Comparison of ENCODE assay signal across 16 cellular contexts in the genomic region with DNA sequence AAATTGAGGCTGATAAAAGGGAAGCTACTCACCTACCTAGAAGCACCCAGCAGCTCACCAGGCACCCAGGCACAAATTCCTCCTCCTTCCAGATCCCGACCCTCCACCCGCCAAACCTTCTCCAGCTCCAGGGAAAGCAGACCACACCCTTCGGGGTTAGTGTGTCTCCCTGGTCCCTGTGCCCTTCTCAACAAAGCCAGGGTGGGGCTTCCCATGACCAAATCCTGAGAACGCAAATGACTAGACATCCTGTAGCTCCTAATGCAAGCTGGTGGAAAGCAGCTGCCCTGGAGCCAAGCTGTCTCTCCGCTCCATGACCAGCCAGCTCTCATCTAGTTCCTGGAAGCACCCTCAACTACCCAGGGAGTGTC. TPM values are rescaled to one million over a fixed set of nuclear protein-coding genes. Genes with fewer than 3 reads are reported as not detected.
A peak's percentile ranks its signal among the peaks of the same experiment; 100 is the strongest.
DNase-seq lines count a peak whose midpoint lies in the region; ATAC-seq and TF ChIP-seq lines count a peak whose summit lies in the region.
"Had no signal": no experiment of that assay in that cellular context is flagged by ENCODE, and none has a peak within 500 bp of the region (broad histone marks: within the 10 kb centered on the region; RNA-seq: fewer than 3 reads in every experiment).

No MANE protein-coding gene starts in this region.

- H3K27me3 ChIP-seq in PC-3 (ENCODE audit: low read length) (0 out of 2 replicates have a peak, but pooled peaks cover 5% of the 10 kb centered on the region), left ventricle myocardium inferior (ENCODE audit: low read depth) (peaks cover 74% of the 10 kb centered on the region), neural progenitor cell (peaks cover 100% of the 10 kb centered on the region), colonic mucosa (peaks cover 53% of the 10 kb centered on the region)

- H3K79me2 ChIP-seq in PC-3 (ENCODE audit: low read length), result no peaks in the 10 kb centered on the region
- no peaks in the 10 kb centered on the region for H3K79me2 ChIP-seq in neural progenitor cell (ENCODE audit: low read depth)

- TF ChIP-seq CTCF in PC-3 (conservative IDR thresholded peaks at IDR 0.05; ENCODE audit: low read depth, low read length) (no peak), left ventricle myocardium inferior (IDR thresholded peaks at IDR 0.05; ENCODE audit: borderline replicate concordance) (no peak), neural progenitor cell (IDR thresholded peaks at IDR 0.05) (no peak), colonic mucosa (IDR thresholded peaks at IDR 0.05) (no peak)

- peak overlapping the region; percentile 63 for H3K4me3 Mint-ChIP-seq in neural progenitor cell
- H3K4me3 Mint-ChIP-seq: T-helper 17 cell had no signal

- peak; percentile 22 for DNase-seq in HEK293T (ENCODE audit: extremely low spot score)
- peak; percentile 67 for DNase-seq in PC-3
- DNase-seq in left ventricle myocardium inferior, result peak; percentile 24
- no peak for DNase-seq in neural progenitor cell (ENCODE audit: low spot score)
- no peak for DNase-seq in activated CD4-positive, alpha-beta T cell treated with anti-CD3 and anti-CD28 coated beads, Interleukin-2, amount 50 U/mL, for 1 hour
- DNase-seq in colonic mucosa, result no peak
- DNase-seq: activated naive CD4-positive, alpha-beta T cell treated with anti-CD3 and anti-CD28 coated beads, Interleukin-2, amount 50 U/mL, for 16 hours; C1 segment of cervical spinal cord; DMS153; immature natural killer cell; mesenchymal stem cell; NCI-H187; NCI-H82; T-helper 17 cell had no signal

- H3K4me3 ChIP-seq in PC-3 (ENCODE audit: low read length) (peak overlapping the region; percentile 75), left ventricle myocardium inferior (peak overlapping the region; percentile 73), neural progenitor cell (peak overlapping the region; percentile 27), colonic mucosa (no peak overlapping the region)
- H3K4me3 ChIP-seq: thoracic aorta had no signal

- no peaks in the 10 kb centered on the region for H3K36me3 ChIP-seq in PC-3 (ENCODE audit: low read depth, low read length)
- peaks cover 23% of the 10 kb centered on the region for H3K36me3 ChIP-seq in left ventricle myocardium inferior
- no peaks in the 10 kb centered on the region for H3K36me3 ChIP-seq in neural progenitor cell
- no peaks in the 10 kb centered on the region for H3K36me3 ChIP-seq in colonic mucosa
- H3K36me3 ChIP-seq: thoracic aorta had no signal

- H3K4me1 ChIP-seq in PC-3 (ENCODE audit: insufficient read depth, low read length), result peaks cover 20% of the 10 kb centered on the region; the same call in 1 of the 2 replicates
- H3K4me1 ChIP-seq in left ventricle myocardium inferior, result peaks cover 81% of the 10 kb centered on the region
- peaks cover 4% of the 10 kb centered on the region for H3K4me1 ChIP-seq in neural progenitor cell
- peaks cover 8% of the 10 kb centered on the region for H3K4me1 ChIP-seq in colonic mucosa

- POLR2A ChIA-PET in HEK293T (lab: Yijun Ruan, JAX), result no interaction called here
- POLR2A ChIA-PET in PC-3 (lab: Charles Lee; ENCODE audit: unreplicated experiment), result no interaction called here

- H3K4me2 ChIP-seq in PC-3 (ENCODE audit: low read length), result peak overlapping the region; percentile 88
- peak overlapping the region; percentile 62 for H3K4me2 ChIP-seq in neural progenitor cell

- H3K9ac ChIP-seq in PC-3 (ENCODE audit: low read length) (peak overlapping the region; percentile 58), neural progenitor cell (no peak overlapping the region), colonic mucosa (ENCODE audit: low read depth in 2 of 2, low read length in 2 of 2) (no peak overlapping the region)

- peaks cover 62% of the 10 kb centered on the region for H3K27me3 Mint-ChIP-seq in neural progenitor cell (ENCODE audit: insufficient read depth, low read depth)

- no peak overlapping the region for H3K27ac Mint-ChIP-seq in neural progenitor cell
- H3K27ac Mint-ChIP-seq: immature natural killer cell, T-helper 17 cell had no signal

- H3K9me3 ChIP-seq in PC-3 (ENCODE audit: low read length) (no peaks in the 10 kb centered on the region), left ventricle myocardium inferior (replicated peaks) (no peaks in the 10 kb centered on the region), neural progenitor cell (ENCODE audit: low read depth) (no peaks in the 10 kb centered on the region), colonic mucosa (no peaks in the 10 kb centered on the region)
- H3K9me3 ChIP-seq: thoracic aorta had no signal

- ATAC-seq in PC-3, result peak; percentile 88
- no peak for ATAC-seq in HG02588 (IDR thresholded peaks at IDR 0.05; ENCODE audit: unreplicated experiment)
- ATAC-seq: T-helper 17 cell had no signal

- no peaks in the 10 kb centered on the region for H3K36me3 Mint-ChIP-seq in neural progenitor cell

- H3K9me3 Mint-ChIP-seq in neural progenitor cell, result peaks cover 5% of the 10 kb centered on the region

- CTCF ChIA-PET in HEK293T (lab: Yijun Ruan, JAX), result no interaction called here
- CTCF ChIA-PET in PC-3 (lab: Charles Lee), result no interaction called here

- peaks cover 7% of the 10 kb centered on the region for H3K4me1 Mint-ChIP-seq in neural progenitor cell
- H3K4me1 Mint-ChIP-seq: T-helper 17 cell had no signal

- H3K27ac ChIP-seq in PC-3 (ENCODE audit: low read length) (peak overlapping the region; percentile 64), left ventricle myocardium inferior (replicated peaks) (peak overlapping the region; percentile 92), neural progenitor cell (no peak overlapping the region), colonic mucosa (no peak overlapping the region)
- H3K27ac ChIP-seq: thoracic aorta had no signal

- no peaks in the 10 kb centered on the region for H3K9me2 ChIP-seq in PC-3 (replicated peaks; ENCODE audit: low read length)

- H4K20me1 ChIP-seq in PC-3 (ENCODE audit: low read length), result no peaks in the 10 kb centered on the region
- H4K20me1 ChIP-seq in neural progenitor cell (ENCODE audit: low read depth), result peaks cover 67% of the 10 kb centered on the region

- BruUV-seq in PC-3 (replicated peaks; lab: Mats Ljungman, UMichigan), result no TSS peak

- intact Hi-C loops in PC-3 (cut with micrococcal nuclease), result loop anchor here (10.0 kb wide), 1 partner anchor 55 kb away; no protein-coding TSS in a partner anchor
- intact Hi-C loops in left ventricle myocardium inferior (cut with micrococcal nuclease), result no loop called here
- intact Hi-C loops in colonic mucosa (cut with DNase I), result no loop called here

- H2AFZ ChIP-seq in PC-3 (ENCODE audit: low read length) (peak overlapping the region; percentile 96), neural progenitor cell (replicated peaks) (no peak overlapping the region)

- H3F3A ChIP-seq in PC-3 (ENCODE audit: low read length, unreplicated experiment) (no peaks in the 10 kb centered on the region), neural progenitor cell (ENCODE audit: low read depth) (peaks cover 4% of the 10 kb centered on the region)

TF ChIP-seq in HEK293T, 16 proteins besides CTCF, POLR2A, EP300 and RAD21:
- no peak for TF ChIP-seq HDGF (IDR thresholded peaks at IDR 0.05; ENCODE audit: borderline replicate concordance)
- TF ChIP-seq CTBP1 (IDR thresholded peaks at IDR 0.05; ENCODE audit: borderline replicate concordance), result no peak
- TF ChIP-seq, protein P1, sequence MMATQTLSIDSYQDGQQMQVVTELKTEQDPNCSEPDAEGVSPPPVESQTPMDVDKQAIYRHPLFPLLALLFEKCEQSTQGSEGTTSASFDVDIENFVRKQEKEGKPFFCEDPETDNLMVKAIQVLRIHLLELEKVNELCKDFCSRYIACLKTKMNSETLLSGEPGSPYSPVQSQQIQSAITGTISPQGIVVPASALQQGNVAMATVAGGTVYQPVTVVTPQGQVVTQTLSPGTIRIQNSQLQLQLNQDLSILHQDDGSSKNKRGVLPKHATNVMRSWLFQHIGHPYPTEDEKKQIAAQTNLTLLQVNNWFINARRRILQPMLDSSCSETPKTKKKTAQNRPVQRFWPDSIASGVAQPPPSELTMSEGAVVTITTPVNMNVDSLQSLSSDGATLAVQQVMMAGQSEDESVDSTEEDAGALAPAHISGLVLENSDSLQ (IDR thresholded peaks at IDR 0.05), result no peak
- TF ChIP-seq ELF4 (IDR thresholded peaks at IDR 0.05), result no peak
- no peak for TF ChIP-seq FOXA1 (IDR thresholded peaks at IDR 0.05)
- no peak for TF ChIP-seq NFRKB (IDR thresholded peaks at IDR 0.05)
- TF ChIP-seq SUZ12 (IDR thresholded peaks at IDR 0.05), result no peak
- TF ChIP-seq SP1 (IDR thresholded peaks at IDR 0.05), result no peak
- no peak for TF ChIP-seq FOXM1 (IDR thresholded peaks at IDR 0.05; ENCODE audit: borderline replicate concordance)
- no peak for TF ChIP-seq BHLHE40 (IDR thresholded peaks at IDR 0.05; ENCODE audit: borderline replicate concordance)

RNA-seq across cellular contexts. Expression of gene TBX20, which starts 4.4 kb away (rescaled TPM):
- 0.47 and 1.1 TPM in 2 replicates for total RNA-seq in PC-3 (2014; rRNA removed)
- total RNA-seq in left ventricle myocardium inferior, result 83.9 TPM
- total RNA-seq in neural progenitor cell (ENCODE audit: low replicate concordance), result not detected in 2 replicates
- under 1 TPM in 1 of 2 donors, not detected in 1; 0.27 TPM for total RNA-seq in colonic mucosa
- total RNA-seq: T-helper 17 cell had no signal

Comparison
In these comparisons a context has a peak if more than half of its experiments do, and no peak if none do; other contexts are left out.
1. DNase-seq: peak in HEK293T (single experiment), PC-3 (single experiment) and left ventricle myocardium inferior (single experiment); none in neural progenitor cell (single experiment), activated CD4-positive, alpha-beta T cell treated with anti-CD3 and anti-CD28 coated beads, Interleukin-2, amount 50 U/mL, for 1 hour (single experiment) and colonic mucosa (single experiment).
2. H3K27ac ChIP-seq: peak in PC-3 (single experiment) and left ventricle myocardium inferior (single experiment); none in neural progenitor cell (single experiment) and colonic mucosa (single experiment).
3. RNA of gene TBX20, which starts 4.4 kb away (total RNA-seq): 83.9 TPM in left ventricle myocardium inferior (single experiment); 0.47 to 1.1 TPM in PC-3, 0.27 TPM in colonic mucosa and not detected in neural progenitor cell; every median in the first group is over 10 times any median in the second.